Comparison of ENCODE assay signal across 19 cellular contexts in the genomic region with DNA sequence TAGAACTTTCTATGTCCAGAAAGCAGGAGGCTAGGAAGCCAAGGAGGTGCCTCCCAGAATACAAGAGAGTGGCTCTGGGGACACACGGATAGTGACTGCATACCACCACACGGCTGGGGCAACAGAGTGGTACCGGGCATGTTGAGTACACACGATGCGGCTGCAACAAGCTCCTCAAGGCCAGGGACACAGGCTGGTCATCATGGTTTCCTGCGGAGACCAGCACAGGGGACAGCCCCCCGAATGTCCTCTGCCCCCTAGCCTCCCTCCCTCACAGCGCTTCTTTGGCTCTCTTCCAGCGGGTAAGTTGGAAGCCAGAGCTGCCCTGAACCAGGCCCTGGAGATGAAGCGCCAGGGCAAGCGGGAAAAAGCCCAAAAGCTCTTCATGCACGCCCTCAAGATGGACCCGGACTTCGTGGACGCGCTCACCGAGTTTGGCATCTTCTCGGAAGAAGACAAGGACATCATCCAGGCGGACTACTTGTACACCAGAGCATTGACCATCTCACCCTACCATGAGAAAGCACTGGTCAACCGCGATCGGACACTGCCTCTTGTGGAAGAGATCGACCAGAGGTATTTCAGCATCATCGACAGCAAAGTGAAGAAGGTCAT. TPM values are rescaled to one million over a fixed set of nuclear protein-coding genes. Genes with fewer than 3 reads are reported as not detected.
DNase-seq lines count a peak whose midpoint lies in the region; ATAC-seq, FAIRE-seq and TF ChIP-seq lines count a peak whose summit lies in the region.
"Had no signal": no experiment of that assay in that cellular context is flagged by ENCODE, and none has a peak within 500 bp of the region (broad histone marks: within the 10 kb centered on the region; RNA-seq: fewer than 3 reads in every experiment).

No MANE protein-coding gene starts in this region.

- H3K9me1 ChIP-seq in K562 (ENCODE audit: control insufficient read depth, insufficient read depth, low read length) = no peaks in the 10 kb centered on the region

- TF ChIP-seq CTCF in CD14-positive monocyte (IDR thresholded peaks at IDR 0.05) (no peak), K562 (IDR thresholded peaks at IDR 0.05 in 2 of 3, conservative IDR thresholded peaks at IDR 0.05 in 1 of 3; ENCODE audit: insufficient read depth in 2 of 3, low read depth in 1 of 3, low read length in 3 of 3) (no peak)

- H2BK120ac ChIP-seq in neuronal stem cell (ENCODE audit: low read depth, low read length) = no peak overlapping the region

- peaks cover 22% of the 10 kb centered on the region for H3K4me1 Mint-ChIP-seq in CD14-positive monocyte

- H3K18ac ChIP-seq in neuronal stem cell (ENCODE audit: low read length) = no peak overlapping the region

- H4K8ac ChIP-seq in neuronal stem cell (ENCODE audit: low read depth, low read length) = no peak overlapping the region

- no peak overlapping the region for H4K91ac ChIP-seq in neuronal stem cell (ENCODE audit: low read depth, low read length, poor library complexity)

- H3K23ac ChIP-seq in neuronal stem cell (ENCODE audit: low read depth, low read length, poor library complexity) = no peak overlapping the region

- H3K79me2 ChIP-seq in K562 (ENCODE audit: control insufficient read depth, insufficient read depth, low read length) = peaks cover 8% of the 10 kb centered on the region

- in situ Hi-C loops in K562 (cut with MboI) = no loop called here

- H3K4me2 ChIP-seq in K562 (ENCODE audit: insufficient read depth, low read length) = no peak overlapping the region
- no peak overlapping the region for H3K4me2 ChIP-seq in neuronal stem cell (ENCODE audit: insufficient read depth, low read length, poor library complexity, severe bottlenecking)

- H3K4me1 ChIP-seq in K562 (replicated peaks in 1 of 2; ENCODE audit: control insufficient read depth in 2 of 2, insufficient read depth in 2 of 2, low read length in 2 of 2) = peaks cover 8 to 23% of the 10 kb centered on the region in 2 experiments; a peak in 4 of 5 replicates
- H3K4me1 ChIP-seq in neuronal stem cell (ENCODE audit: control insufficient read depth in 2 of 2, insufficient read depth in 1 of 2, low read depth in 1 of 2, low read length in 2 of 2) = peaks cover 5 to 13% of the 10 kb centered on the region in 2 donors
- H3K4me1 ChIP-seq: Caco-2 had no signal

- no peaks in the 10 kb centered on the region for H3K9me3 ChIP-seq in K562 (replicated peaks; ENCODE audit: control insufficient read depth, insufficient read depth, low read depth, low read length)
- peaks cover 0 to 5% of the 10 kb centered on the region in 2 donors for H3K9me3 ChIP-seq in neuronal stem cell (replicated peaks in 1 of 2; ENCODE audit: control insufficient read depth in 2 of 2, insufficient read depth in 1 of 2, low read depth in 1 of 2, low read length in 2 of 2)
- H3K9me3 ChIP-seq: BLaER1 treated with 17β-estradiol and CSF1 and Interleukin-3, amounts not matched to agents 10 nM and 100 nM; Caco-2; SJSA1 had no signal

- no peak overlapping the region for H2BK15ac ChIP-seq in neuronal stem cell (ENCODE audit: low read length)

- H3K4me3 Mint-ChIP-seq in CD14-positive monocyte = peak overlapping the region in 1 of 2 donors; percentile 20

- H3K27me3 ChIP-seq in K562 (ENCODE audit: control insufficient read depth in 2 of 2, insufficient read depth in 2 of 2, low read length in 2 of 2) = no peaks in the 10 kb centered on the region
- no peaks in the 10 kb centered on the region for H3K27me3 ChIP-seq in neuronal stem cell (ENCODE audit: control insufficient read depth in 3 of 3, insufficient read depth in 3 of 3, low read depth in 1 of 3, low read length in 3 of 3)
- H3K27me3 ChIP-seq: BLaER1 treated with 17β-estradiol and CSF1 and Interleukin-3, amounts not matched to agents 10 nM and 100 nM; SJSA1 had no signal

- TF ChIP-seq EP300 in K562 (IDR thresholded peaks at IDR 0.05; ENCODE audit: low read length) = no peak

- H3K14ac ChIP-seq in neuronal stem cell (ENCODE audit: low read length) = no peak overlapping the region

- no peak for TF ChIP-seq RAD21 in K562 (CRISPR knock-in tag; conservative IDR thresholded peaks at IDR 0.05 in 1 of 2, IDR thresholded peaks at IDR 0.05 in 1 of 2)

- ATAC-seq in K562 (no peak), GM21619 (IDR thresholded peaks at IDR 0.05; ENCODE audit: unreplicated experiment) (no peak)

- H3K36me3 Mint-ChIP-seq in CD14-positive monocyte = peaks cover 54 to 63% of the 10 kb centered on the region in 2 donors

- DNase-seq in DMS53 (lab: John Stamatoyannopoulos, UW) = peak; percentile 30
- no peak for DNase-seq in DMS53 treated with DMSO at 0.1 percent for 48 hours (lab: John Stamatoyannopoulos, UW; ENCODE audit: unreplicated experiment)
- DNase-seq in CD14-positive monocyte (ENCODE audit: low spot score) = no peak
- no peak for DNase-seq in K562 (ENCODE audit: extremely low read depth in 1 of 4, low spot score in 3 of 4)
- DNase-seq in neuronal stem cell (ENCODE audit: low spot score) = no peak
- no peak for DNase-seq in hepatic stellate cell (ENCODE audit: low spot score)
- no peak for DNase-seq in SIG-M5 treated with dmso at 0.1 percent for 504 hours (lab: John Stamatoyannopoulos, UW; ENCODE audit: unreplicated experiment)
- DNase-seq: Caco-2, NCI-H1436 treated with DMSO at 0.1 percent for 48 hours, NCI-H2081 treated with DMSO at 0.1 percent for 48 hours, NCI-H524 treated with DMSO at 0.1 percent for 48 hours, RPMI8226 had no signal

- H3K27ac ChIP-seq in K562 (ENCODE audit: extremely low read depth, low read depth, low read length) (no peak overlapping the region), neuronal stem cell (replicated peaks; ENCODE audit: low read length) (no peak overlapping the region)
- H3K27ac ChIP-seq: 22Rv1; BLaER1 treated with 17β-estradiol and CSF1 and Interleukin-3, amounts not matched to agents 10 nM and 100 nM; SJSA1 had no signal

- H3K4me3 ChIP-seq in K562 (no peak overlapping the region), neuronal stem cell (ENCODE audit: low read length in 2 of 2) (no peak overlapping the region)
- H3K4me3 ChIP-seq: BLaER1 treated with 17β-estradiol and CSF1 and Interleukin-3, amounts not matched to agents 10 nM and 100 nM; SJSA1 had no signal

- peak overlapping the region in 4 of 7 donors; percentile 17 to 75 (median 26) for H3K27ac Mint-ChIP-seq in CD14-positive monocyte

- no TSS peak for BruUV-seq in K562 (replicated peaks; lab: Mats Ljungman, UMichigan)

- CTCF ChIA-PET in K562 (lab: Yijun Ruan, JAX; ENCODE audit: low intra/inter-chr PET ratio) = no interaction called here

- H3K4ac ChIP-seq in neuronal stem cell (ENCODE audit: low read length) = no peak overlapping the region

- peaks cover 2 to 8% (median 6%) of the 10 kb centered on the region in 3 donors for H3K27me3 Mint-ChIP-seq in CD14-positive monocyte (ENCODE audit: low read depth in 3 of 3)

- H2AK5ac ChIP-seq in neuronal stem cell (ENCODE audit: low read depth, low read length) = no peak overlapping the region

- 95% methylated on average over 24 of the region's 24 CpGs for whole genome bisulfite sequencing in K562 (ENCODE audit: insufficient coverage, low coverage, missing lambda C conversion rate)
- WGBS in neuronal stem cell (ENCODE audit: extremely low coverage in 2 of 2, insufficient read length in 2 of 2, insufficient replicate concordance in 1 of 2), 2 donors = no CpG with 5 or more reads among the region's 24 CpGs

- H2BK5ac ChIP-seq in neuronal stem cell (ENCODE audit: low read length) = no peak overlapping the region

- H2AFZ ChIP-seq in K562 (ENCODE audit: low read depth, low read length) (no peak overlapping the region), neuronal stem cell (ENCODE audit: low read length) (no peak overlapping the region)

- H3K36me3 ChIP-seq in K562 (ENCODE audit: control insufficient read depth, insufficient read depth, low read length) (peaks cover 60% of the 10 kb centered on the region), neuronal stem cell (replicated peaks in 1 of 2; ENCODE audit: control insufficient read depth in 2 of 2, insufficient read depth in 2 of 2, low read length in 2 of 2) (peaks cover 47 to 67% of the 10 kb centered on the region in 2 donors)

- 0 out of 2 replicates have a peak, but pooled peaks cover 2% of the 10 kb centered on the region for H4K20me1 ChIP-seq in K562 (replicated peaks; ENCODE audit: control insufficient read depth, insufficient read depth, low read length)

- H3K9me3 Mint-ChIP-seq in CD14-positive monocyte = no peaks in the 10 kb centered on the region

- POLR2A ChIA-PET in K562 (lab: Yijun Ruan, JAX) = interaction anchor here (0.6 to 3.7 kb wide), 4 partner anchors 9 to 304 kb away, joined by 3 to 15 read pairs (median 6); no protein-coding TSS in a partner anchor

- no peak for FAIRE-seq in K562 (lab: Jason Lieb, UNC)
- FAIRE-seq: GM12892, H1, HTR-8/SVneo had no signal

- H3K9ac ChIP-seq in K562 (ENCODE audit: insufficient read depth in 1 of 2, low read depth in 2 of 2, low read length in 2 of 2) (no peak overlapping the region), neuronal stem cell (ENCODE audit: low read depth, low read length, poor library complexity) (peak overlapping the region; percentile 24)

- H2BK12ac ChIP-seq in neuronal stem cell (ENCODE audit: low read length) = no peak overlapping the region

- peak; percentile 38; the same call in 1 of the 2 replicates for TF ChIP-seq POLR2A in K562 (conservative IDR thresholded peaks at IDR 0.05)

- H3K79me1 ChIP-seq in neuronal stem cell (ENCODE audit: low read depth, low read length) = peaks cover 8% of the 10 kb centered on the region

- intact Hi-C loops in CD14-positive monocyte (cut with micrococcal nuclease) (loop anchor here (5.0 to 10.0 kb wide), 3 partner anchors 44 to 843 kb away; partner anchors contain the start of genes ALKBH2 (in 2 of the 2), UNG (in 2 of the 2), ISCU (in 1 of the 2) and SART3 (in 1 of the 2)), K562 (cut with micrococcal nuclease) (no loop called here)

RNA-seq across cellular contexts. Expression of gene FICD, which starts 3.1 kb away (rescaled TPM):
- polyA plus RNA-seq in CD14-positive monocyte (1 to 10 TPM; 1.6 to 1.9 TPM), K562 (2011; rRNA removed) (0.80 and 0.88 TPM in 2 replicates), K562 (2014; fragmentation: Illumina TruSeq; extraction: Trizol) (1.6 and 2.0 TPM in 2 replicates), K562 (2014; fragmentation: Nextera tagmentation; extraction: Ambion mirVana) (1 to 10 TPM; 1.1 to 1.2 TPM), K562 (2014; rRNA removed) (2.1 and 2.7 TPM in 2 replicates)
- total RNA-seq in K562 (2011; cell fraction: chromatin; rRNA removed; ENCODE audit: low replicate concordance) = 9.7 and 12.2 TPM in 2 replicates
- total RNA-seq in K562 (2011; cell fraction: nucleolus; rRNA removed) = 11.8 and 12.1 TPM in 2 replicates
- total RNA-seq in K562 (2011; cell fraction: nucleoplasm; rRNA removed) = 5.6 and 7.8 TPM in 2 replicates
- total RNA-seq in K562 (2014; rRNA removed) (3.1 and 4.5 TPM in 2 replicates), K562 (2014; rRNA removed; fragmentation: Illumina TruSeq; extraction: Trizol) (1.9 TPM in 2 replicates), K562 (2015; rRNA removed; fragmentation: Illumina TruSeq; extraction: Trizol) (2.8 and 3.1 TPM in 2 replicates), K562 (2021) (3.0 and 3.4 TPM in 2 replicates)
- 1.1 and 1.2 TPM in 2 replicates for polyA plus RNA-seq in K562 (2011; cell fraction: cytosol; rRNA removed)
- polyA plus RNA-seq in K562 (2011; cell fraction: nucleus; rRNA removed) = 4.7 and 6.8 TPM in 2 replicates
- 2.4 and 5.0 TPM in 2 replicates for polyA plus RNA-seq in K562 (2012)
- polyA minus RNA-seq in K562 (2011; rRNA and poly(A)+ RNA removed) = 2.9 and 3.9 TPM in 2 replicates
- polyA minus RNA-seq in K562 (2011; cell fraction: cytosol; rRNA and poly(A)+ RNA removed) = 2.1 and 3.6 TPM in 2 replicates
- 8.3 and 11.3 TPM in 2 replicates for polyA minus RNA-seq in K562 (2011; cell fraction: nucleus; rRNA and poly(A)+ RNA removed)
- polyA plus RNA-seq in neuronal stem cell (2013, experiment 1 of 2) = 3.9 TPM
- 3.6 TPM for polyA plus RNA-seq in neuronal stem cell (2013, experiment 2 of 2)

RNA-seq across cellular contexts. Expression of gene SART3, which starts 42.8 kb away (rescaled TPM):
- polyA plus RNA-seq in CD14-positive monocyte (10 to 100 TPM; 10.3 to 20.6 TPM), K562 (2011; rRNA removed) (32.1 and 33.7 TPM in 2 replicates), K562 (2014; fragmentation: Illumina TruSeq; extraction: Trizol) (54.4 and 56.7 TPM in 2 replicates), K562 (2014; fragmentation: Nextera tagmentation; extraction: Ambion mirVana) (1 to 10 TPM; 8.9 to 9.9 TPM), K562 (2014; rRNA removed) (52.6 and 58.4 TPM in 2 replicates)
- 295 and 336 TPM in 2 replicates for total RNA-seq in K562 (2011; cell fraction: chromatin; rRNA removed; ENCODE audit: low replicate concordance)
- total RNA-seq in K562 (2011; cell fraction: nucleolus; rRNA removed) = 193 and 203 TPM in 2 replicates
- total RNA-seq in K562 (2011; cell fraction: nucleoplasm; rRNA removed) = 258 and 314 TPM in 2 replicates
- total RNA-seq in K562 (2014; rRNA removed) (167 and 396 TPM in 2 replicates), K562 (2014; rRNA removed; fragmentation: Illumina TruSeq; extraction: Trizol) (64.7 and 66.7 TPM in 2 replicates), K562 (2015; rRNA removed; fragmentation: Illumina TruSeq; extraction: Trizol) (103 and 104 TPM in 2 replicates), K562 (2021) (63.2 and 72.6 TPM in 2 replicates)
- 11.9 and 18.3 TPM in 2 replicates for polyA plus RNA-seq in K562 (2011; cell fraction: cytosol; rRNA removed)
- polyA plus RNA-seq in K562 (2011; cell fraction: nucleus; rRNA removed) = 128 and 132 TPM in 2 replicates
- 43.0 and 62.6 TPM in 2 replicates for polyA plus RNA-seq in K562 (2012)
- polyA minus RNA-seq in K562 (2011; rRNA and poly(A)+ RNA removed) = 73.9 and 94.6 TPM in 2 replicates
- polyA minus RNA-seq in K562 (2011; cell fraction: cytosol; rRNA and poly(A)+ RNA removed) = 27.6 and 31.6 TPM in 2 replicates
- polyA minus RNA-seq in K562 (2011; cell fraction: nucleus; rRNA and poly(A)+ RNA removed) = 152 and 195 TPM in 2 replicates
- polyA plus RNA-seq in neuronal stem cell (2013, experiment 1 of 2) = 39.6 TPM
- polyA plus RNA-seq in neuronal stem cell (2013, experiment 2 of 2) = 37.7 TPM

RNA-seq across cellular contexts. Expression of gene ISCU, which starts 44.2 kb away (rescaled TPM):
- polyA plus RNA-seq in CD14-positive monocyte (100 to 1,000 TPM; 111 to 114 TPM), K562 (2011; rRNA removed) (80.9 and 89.6 TPM in 2 replicates), K562 (2014; fragmentation: Illumina TruSeq; extraction: Trizol) (69.4 and 77.7 TPM in 2 replicates), K562 (2014; fragmentation: Nextera tagmentation; extraction: Ambion mirVana) (10 to 100 TPM; 15.9 to 19.8 TPM), K562 (2014; rRNA removed) (84.7 and 86.8 TPM in 2 replicates)
- total RNA-seq in K562 (2011; cell fraction: chromatin; rRNA removed; ENCODE audit: low replicate concordance) = 50.8 and 64.7 TPM in 2 replicates
- 37.6 and 42.7 TPM in 2 replicates for total RNA-seq in K562 (2011; cell fraction: nucleolus; rRNA removed)
- 58.2 and 69.2 TPM in 2 replicates for total RNA-seq in K562 (2011; cell fraction: nucleoplasm; rRNA removed)
- total RNA-seq in K562 (2014; rRNA removed) (92.5 and 136 TPM in 2 replicates), K562 (2014; rRNA removed; fragmentation: Illumina TruSeq; extraction: Trizol) (74.2 and 77.5 TPM in 2 replicates), K562 (2015; rRNA removed; fragmentation: Illumina TruSeq; extraction: Trizol) (75.6 and 77.3 TPM in 2 replicates), K562 (2021) (67.8 and 68.7 TPM in 2 replicates)
- polyA plus RNA-seq in K562 (2011; cell fraction: cytosol; rRNA removed) = 36.5 and 59.5 TPM in 2 replicates
- 120 and 177 TPM in 2 replicates for polyA plus RNA-seq in K562 (2011; cell fraction: nucleus; rRNA removed)
- polyA plus RNA-seq in K562 (2012) = 76.7 and 87.8 TPM in 2 replicates
- polyA minus RNA-seq in K562 (2011; rRNA and poly(A)+ RNA removed) = 65.3 and 73.2 TPM in 2 replicates
- 16.6 and 26.3 TPM in 2 replicates for polyA minus RNA-seq in K562 (2011; cell fraction: cytosol; rRNA and poly(A)+ RNA removed)
- polyA minus RNA-seq in K562 (2011; cell fraction: nucleus; rRNA and poly(A)+ RNA removed) = 25.0 and 57.6 TPM in 2 replicates
- polyA plus RNA-seq in neuronal stem cell (2013, experiment 1 of 2) = 94.0 TPM
- 89.8 TPM for polyA plus RNA-seq in neuronal stem cell (2013, experiment 2 of 2)
